Comparison of ENCODE assay signal across 23 cellular contexts in the genomic region with DNA sequence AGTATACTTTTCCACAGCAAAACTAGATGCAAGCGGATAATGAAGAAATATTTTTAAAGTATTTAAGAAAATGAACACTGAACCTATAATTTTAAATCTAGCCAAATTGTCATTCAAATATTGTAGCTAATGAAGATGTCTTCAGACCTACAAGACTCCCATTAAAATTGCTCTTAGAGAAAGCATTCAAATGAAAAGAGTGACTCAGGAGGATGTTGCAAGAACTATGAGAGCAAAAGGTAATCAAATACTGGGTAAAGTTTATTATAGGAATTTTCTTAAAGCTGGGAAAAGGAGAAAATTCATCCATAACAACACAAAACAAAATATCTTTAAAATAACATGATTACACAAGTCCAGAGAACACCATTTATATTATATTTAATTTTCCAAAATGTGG. TPM values are rescaled to one million over a fixed set of nuclear protein-coding genes. Genes with fewer than 3 reads are reported as not detected.
"Had no signal": no experiment of that assay in that cellular context is flagged by ENCODE, and none has a peak within 500 bp of the region (broad histone marks: within the 10 kb centered on the region; RNA-seq: fewer than 3 reads in every experiment).

No MANE protein-coding gene starts in this region.

- DNase-seq: cortex of kidney; dorsolateral prefrontal cortex; effector CD8-positive, alpha-beta T cell; foreskin keratinocyte; left colon; mucosa of descending colon; naive thymus-derived CD8-positive, alpha-beta T cell; psoas muscle; retina; stimulated activated CD4-positive, alpha-beta T cell treated with anti-CD3 and anti-CD28 coated beads, Interleukin-2, amount 100 ng/mL, for 24 hours; stimulated activated CD4-positive, alpha-beta T cell treated with anti-CD3 and anti-CD28 coated beads, Interleukin-4, amount 100 ng/mL, for 4 hours; stimulated activated naive B cell treated with anti-CD40 and anti-IgM and Interleukin-4, amounts not matched to agents 10 μg/mL and 1 μg/mL and 100 μg/mL, for 72 hours; stimulated activated naive CD8-positive, alpha-beta T cell treated with anti-CD3 and anti-CD28 coated beads, Interleukin-15, amount 100 ng/mL, for 72 hours had no signal

- H3K9me3 ChIP-seq: esophagus muscularis mucosa, mucosa of descending colon, neutrophil, thoracic aorta had no signal

- H3K36me3 ChIP-seq: esophagus muscularis mucosa, neutrophil, thoracic aorta had no signal

- H3K27ac ChIP-seq: dorsolateral prefrontal cortex, epithelial cell of prostate, esophagus muscularis mucosa, foreskin keratinocyte, neutrophil, psoas muscle, skin epidermis, thoracic aorta had no signal

- ATAC-seq: foreskin keratinocyte; left colon; mucosa of descending colon; naive thymus-derived CD8-positive, alpha-beta T cell; psoas muscle; sciatic nerve; stimulated activated naive B cell treated with anti-CD40 and anti-IgM and Interleukin-4, amounts not matched to agents 10 μg/mL and 1 μg/mL and 100 μg/mL, for 72 hours; stimulated activated naive CD8-positive, alpha-beta T cell treated with anti-CD3 and anti-CD28 coated beads, Interleukin-15, amount 100 ng/mL, for 72 hours had no signal

- H3K27me3 ChIP-seq: foreskin keratinocyte had no signal

- H3K4me1 ChIP-seq: foreskin keratinocyte, psoas muscle had no signal

- H3K4me3 ChIP-seq: dorsolateral prefrontal cortex, esophagus muscularis mucosa, mucosa of descending colon, psoas muscle, skin epidermis, thoracic aorta had no signal

RNA-seq across cellular contexts. Expression of a gene that starts 5.4 kb away (rescaled TPM):
- total RNA-seq: foreskin keratinocyte, kidney epithelial cell, lung microvascular endothelial cell, osteoblast, thoracic aorta had no signal
- polyA plus RNA-seq: foreskin keratinocyte, neural cell had no signal
